Comparison of ENCODE assay signal across 12 cellular contexts in the genomic region with DNA sequence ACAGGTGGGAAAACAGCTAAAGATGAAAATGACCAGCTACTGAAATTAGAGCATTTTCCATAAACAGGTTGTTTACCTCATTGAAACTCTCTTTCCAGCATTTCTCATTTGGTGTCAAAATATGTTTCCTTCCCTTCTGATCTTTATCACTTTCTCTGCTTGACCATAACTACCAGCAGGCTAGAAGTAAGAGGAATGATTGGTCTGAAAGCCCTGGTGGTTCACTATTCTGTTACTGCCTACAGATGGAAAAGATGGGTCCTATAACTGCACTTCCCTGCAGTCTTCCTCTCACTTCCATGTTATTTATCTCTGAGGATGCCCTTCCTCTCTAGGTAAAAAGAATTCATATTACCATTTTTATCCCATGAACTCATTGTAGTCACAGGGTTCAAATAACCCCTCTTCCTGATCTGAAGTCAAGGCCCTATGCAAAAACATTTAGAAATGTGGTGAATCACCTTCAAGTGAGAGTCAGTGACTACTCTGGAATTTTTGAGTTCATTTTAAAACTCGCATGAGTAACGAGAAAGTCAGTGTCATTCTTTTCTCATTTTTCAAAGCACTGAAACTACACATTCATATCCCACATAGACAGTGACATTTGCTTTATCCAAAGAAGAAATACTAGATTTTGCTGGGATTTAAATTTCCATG. TPM values are rescaled to one million over a fixed set of nuclear protein-coding genes. Genes with fewer than 3 reads are reported as not detected.
A peak's percentile ranks its signal among the peaks of the same experiment; 100 is the strongest.
DNase-seq lines count a peak whose midpoint lies in the region; ATAC-seq and TF ChIP-seq lines count a peak whose summit lies in the region.
"Had no signal": no experiment of that assay in that cellular context is flagged by ENCODE, and none has a peak within 500 bp of the region (broad histone marks: within the 10 kb centered on the region; RNA-seq: fewer than 3 reads in every experiment).

No MANE protein-coding gene starts in this region.

- peak overlapping the region; percentile 88 for H3K27ac Mint-ChIP-seq in chondrocyte (ENCODE audit: unreplicated experiment)
- H3K27ac Mint-ChIP-seq in mesothelial cell of epicardium, result peak overlapping the region; percentile 19

- TF ChIP-seq POLR2A in IMR-90 (IDR thresholded peaks at IDR 0.05; ENCODE audit: low read depth, low read length), result no peak

- H2BK15ac ChIP-seq in IMR-90 (ENCODE audit: low read depth, low read length), result peak overlapping the region; percentile 39; the same call in 2 of the 3 replicates

- H4K91ac ChIP-seq in IMR-90 (ENCODE audit: insufficient read depth, low read depth, low read length), result peak overlapping the region; percentile 79

- peak overlapping the region; percentile 82 for H3K14ac ChIP-seq in IMR-90 (replicated peaks; ENCODE audit: low read depth, low read length)

- H3K9me1 ChIP-seq in IMR-90 (ENCODE audit: insufficient read depth, low read length), result no peaks in the 10 kb centered on the region

- H3K9me3 Mint-ChIP-seq in chondrocyte (ENCODE audit: low read depth) (peaks cover 8% of the 10 kb centered on the region), mesothelial cell of epicardium (peaks cover 19% of the 10 kb centered on the region)
- H3K9me3 Mint-ChIP-seq: central memory CD8-positive, alpha-beta T cell had no signal

- no TSS peak for BruUV-seq in IMR-90 (replicated peaks; lab: Mats Ljungman, UMichigan)
- no TSS peak for BruUV-seq in OCI-LY7 (replicated peaks; lab: Mats Ljungman, UMichigan)

- H2AFZ ChIP-seq in IMR-90 (replicated peaks; ENCODE audit: low read length, poor library complexity), result no peak overlapping the region
- no peak overlapping the region for H2AFZ ChIP-seq in OCI-LY7 (ENCODE audit: low read length)
- H2AFZ ChIP-seq in Karpas-422 (ENCODE audit: low read length), result no peak overlapping the region
- H2AFZ ChIP-seq: parathyroid adenoma had no signal

- peak overlapping the region; percentile 19; the same call in 1 of the 2 replicates for H4K5ac ChIP-seq in IMR-90 (ENCODE audit: low read depth, low read length)

- peak overlapping the region; percentile 78 to 82 for H4K8ac ChIP-seq in IMR-90 (ENCODE audit: low read depth in 2 of 2, low read length in 2 of 2)

- peak; percentile 76 for DNase-seq in AG08395 (ENCODE audit: low spot score)
- peak; percentile 93 for DNase-seq in IMR-90
- DNase-seq in chondrocyte (ENCODE audit: low spot score), result no peak
- no peak for DNase-seq in mesothelial cell of epicardium (ENCODE audit: low spot score in 2 of 2, unreplicated experiment in 2 of 2)
- DNase-seq in midbrain (lab: John Stamatoyannopoulos, UW), result no peak
- no peak for DNase-seq in OCI-LY7 (ENCODE audit: low spot score)
- no peak for DNase-seq in caudate nucleus (lab: John Stamatoyannopoulos, UW)
- DNase-seq in Karpas-422, result no peak
- DNase-seq: activated CD4-positive, alpha-beta T cell treated with anti-CD3 and anti-CD28 coated beads for 4 hours; NCI-H2029 treated with DMSO at 0.1 percent for 48 hours had no signal

- WGBS in IMR-90 (ENCODE audit: extremely low coverage in 2 of 2, insufficient read length in 1 of 2), 2 experiments, result no CpG with 5 or more reads among the region's 2 CpGs

- no peak overlapping the region for H3K4me3 ChIP-seq in IMR-90 (ENCODE audit: insufficient read depth, low read depth, low read length)
- no peak overlapping the region for H3K4me3 ChIP-seq in OCI-LY7 (ENCODE audit: low read depth, low read length, poor library complexity, severe bottlenecking)
- no peak overlapping the region for H3K4me3 ChIP-seq in Karpas-422 (ENCODE audit: low read length)

- CTCF ChIA-PET in IMR-90 (lab: Yijun Ruan, JAX), result interaction anchor here (1.0 kb wide), 1 partner anchor 105 kb away, joined by 3 read pairs; no protein-coding TSS in a partner anchor
- CTCF ChIA-PET in OCI-LY7 (lab: Charles Lee; ENCODE audit: unreplicated experiment), result no interaction called here

- H3K27me3 ChIP-seq in IMR-90 (ENCODE audit: control insufficient read depth, insufficient read depth, low read length) (no peaks in the 10 kb centered on the region), Karpas-422 (ENCODE audit: low read length) (no peaks in the 10 kb centered on the region)

- no peaks in the 10 kb centered on the region for H3K9me3 ChIP-seq in IMR-90 (ENCODE audit: control insufficient read depth, insufficient read depth, low read length)
- no peaks in the 10 kb centered on the region for H3K9me3 ChIP-seq in OCI-LY7 (ENCODE audit: low read length)
- no peaks in the 10 kb centered on the region for H3K9me3 ChIP-seq in Karpas-422 (ENCODE audit: low read length)

- peak overlapping the region; percentile 88 for H2BK5ac ChIP-seq in IMR-90 (ENCODE audit: low read depth, low read length, poor library complexity, severe bottlenecking)

- H3K27me3 Mint-ChIP-seq in chondrocyte (ENCODE audit: low read depth), result no peaks in the 10 kb centered on the region
- no peaks in the 10 kb centered on the region for H3K27me3 Mint-ChIP-seq in mesothelial cell of epicardium (ENCODE audit: low read depth)

- H3K9me2 ChIP-seq in OCI-LY7 (ENCODE audit: insufficient read depth, low read length) (no peaks in the 10 kb centered on the region), Karpas-422 (replicated peaks; ENCODE audit: insufficient read depth, low read length) (no peaks in the 10 kb centered on the region)

- peak overlapping the region; percentile 79 for H3K4ac ChIP-seq in IMR-90 (ENCODE audit: low read depth, low read length)

- H3K18ac ChIP-seq in IMR-90 (ENCODE audit: low read depth, low read length), result peak overlapping the region; percentile 74

- H3K4me3 Mint-ChIP-seq in chondrocyte (ENCODE audit: unreplicated experiment) (peak overlapping the region; percentile 1), mesothelial cell of epicardium (no peak overlapping the region)
- H3K4me3 Mint-ChIP-seq: central memory CD8-positive, alpha-beta T cell had no signal

- H3K79me2 ChIP-seq in OCI-LY7 (ENCODE audit: insufficient read depth, low read depth, low read length), result no peaks in the 10 kb centered on the region
- no peaks in the 10 kb centered on the region for H3K79me2 ChIP-seq in Karpas-422 (ENCODE audit: low read length)
- H3K79me2 ChIP-seq: parathyroid adenoma had no signal

- no peaks in the 10 kb centered on the region for H4K20me1 ChIP-seq in IMR-90 (ENCODE audit: insufficient read depth, low read length)
- H4K20me1 ChIP-seq in OCI-LY7 (ENCODE audit: insufficient read depth, low read length), result no peaks in the 10 kb centered on the region
- H4K20me1 ChIP-seq in Karpas-422 (ENCODE audit: insufficient read depth, low read depth, low read length), result no peaks in the 10 kb centered on the region

- H3K27ac ChIP-seq in IMR-90 (ENCODE audit: insufficient read depth, low read length), result peak overlapping the region; percentile 66
- H3K27ac ChIP-seq in OCI-LY7 (ENCODE audit: low read depth, low read length, poor library complexity, severe bottlenecking), result no peak overlapping the region
- H3K27ac ChIP-seq in caudate nucleus (ENCODE audit: low read depth, low read length), result no peak overlapping the region
- no peak overlapping the region for H3K27ac ChIP-seq in Karpas-422 (ENCODE audit: low read length)
- H3K27ac ChIP-seq: parathyroid adenoma had no signal

- H3K4me2 ChIP-seq in IMR-90 (ENCODE audit: low read depth, low read length) (peak overlapping the region; percentile 58; the same call in 1 of the 2 replicates), OCI-LY7 (ENCODE audit: low read length) (no peak overlapping the region), Karpas-422 (ENCODE audit: low read depth, low read length, poor library complexity, severe bottlenecking) (no peak overlapping the region)

- H3K9ac ChIP-seq in IMR-90 (ENCODE audit: low read depth, low read length) (peak overlapping the region; percentile 39; the same call in 1 of the 2 replicates), Karpas-422 (ENCODE audit: low read length) (no peak overlapping the region)
- H3K9ac ChIP-seq: parathyroid adenoma had no signal

- POLR2A ChIA-PET in IMR-90 (lab: Charles Lee; ENCODE audit: unreplicated experiment) (no interaction called here), OCI-LY7 (lab: Charles Lee) (no interaction called here)

- H3K4me1 Mint-ChIP-seq in chondrocyte (ENCODE audit: low read depth) (peaks cover 51% of the 10 kb centered on the region), mesothelial cell of epicardium (peaks cover 37% of the 10 kb centered on the region)
- H3K4me1 Mint-ChIP-seq: central memory CD8-positive, alpha-beta T cell had no signal

- H2AK5ac ChIP-seq in IMR-90 (ENCODE audit: low read depth, low read length), result peak overlapping the region; percentile 50; the same call in 1 of the 2 replicates

- TF ChIP-seq CTCF in IMR-90 (conservative IDR thresholded peaks at IDR 0.05; ENCODE audit: low read depth, low read length) (no peak), chondrocyte (IDR thresholded peaks at IDR 0.05) (no peak), mesothelial cell of epicardium (IDR thresholded peaks at IDR 0.05; ENCODE audit: unreplicated experiment) (no peak), OCI-LY7 (conservative IDR thresholded peaks at IDR 0.05; ENCODE audit: low read length) (no peak)

- H2AK9ac ChIP-seq in IMR-90 (replicated peaks; ENCODE audit: low read depth, low read length, poor library complexity), result no peak overlapping the region

- H2BK120ac ChIP-seq in IMR-90 (ENCODE audit: low read depth, low read length), result peak overlapping the region; percentile 93

- ATAC-seq in IMR-90 (ENCODE audit: low read depth), result peak; percentile 77

- H3K56ac ChIP-seq in IMR-90 (ENCODE audit: extremely low read depth, insufficient read depth, low read length), result peak overlapping the region; percentile 90

- in situ Hi-C loops in IMR-90 (cut with MboI; ENCODE audit: low sequenced_read_pairs), result no loop called here

- H3K36me3 Mint-ChIP-seq in chondrocyte (ENCODE audit: low read depth), result peaks cover 3% of the 10 kb centered on the region
- H3K36me3 Mint-ChIP-seq in mesothelial cell of epicardium, result no peaks in the 10 kb centered on the region

- H3K36me3 ChIP-seq in IMR-90 (ENCODE audit: control insufficient read depth, insufficient read depth, low read length) (no peaks in the 10 kb centered on the region), OCI-LY7 (ENCODE audit: insufficient read depth, low read length) (no peaks in the 10 kb centered on the region), Karpas-422 (ENCODE audit: insufficient read depth, low read length) (no peaks in the 10 kb centered on the region)

- peak overlapping the region; percentile 98 for H2BK20ac ChIP-seq in IMR-90 (ENCODE audit: low read depth, low read length)

- H3K23ac ChIP-seq in IMR-90 (ENCODE audit: low read depth, low read length), result peak overlapping the region; percentile 61; the same call in 1 of the 2 replicates

- H3K4me1 ChIP-seq in IMR-90 (ENCODE audit: control insufficient read depth, insufficient read depth, low read length), result peaks cover 13% of the 10 kb centered on the region
- no peaks in the 10 kb centered on the region for H3K4me1 ChIP-seq in OCI-LY7 (ENCODE audit: insufficient read depth, low read length, poor library complexity, severe bottlenecking)
- no peaks in the 10 kb centered on the region for H3K4me1 ChIP-seq in Karpas-422 (ENCODE audit: low read length)
- H3K4me1 ChIP-seq: parathyroid adenoma had no signal

- dilution Hi-C loops in IMR-90 (cut with HindIII; ENCODE audit: low sequenced_read_pairs, unreplicated experiment), result loop anchor here (25.0 kb wide), 1 partner anchor 231 kb away; no protein-coding TSS in a partner anchor

- TF ChIP-seq RAD21 in IMR-90 (IDR thresholded peaks at IDR 0.05; ENCODE audit: low read length), result no peak

- H3K79me1 ChIP-seq in IMR-90 (ENCODE audit: low read depth in 1 of 2, low read length in 2 of 2), result peaks cover 0 to 3% of the 10 kb centered on the region in 2 experiments; a peak in 1 of 4 replicates

- intact Hi-C loops in IMR-90 (cut with micrococcal nuclease), result loop anchor here (2.0 kb wide), 1 partner anchor 16 kb away; no protein-coding TSS in a partner anchor
- intact Hi-C loops in OCI-LY7 (cut with micrococcal nuclease; ENCODE audit: unreplicated experiment), result no loop called here

RNA-seq across cellular contexts. Expression of a gene that starts 51.6 kb away (rescaled TPM):
- total RNA-seq in IMR-90 (2012; rRNA removed) (0.54 and 0.56 TPM in 2 replicates), chondrocyte (0.25 to 1.2 TPM (median 0.33 TPM) in 3 replicates), mesothelial cell of epicardium (0.29 to 0.98 TPM (median 0.41 TPM) in 3 replicates), OCI-LY7 (2022) (not detected in 2 replicates)
- 0.19 and 0.24 TPM in 2 replicates for polyA plus RNA-seq in IMR-90 (2012; rRNA removed)
- polyA plus RNA-seq in IMR-90 (2012; cell fraction: cytosol; rRNA removed), result 0.02 and 0.13 TPM in 2 replicates
- 0.15 and 0.34 TPM in 2 replicates for polyA plus RNA-seq in IMR-90 (2012; cell fraction: nucleus; rRNA removed; ENCODE audit: low replicate concordance)
- total RNA-seq in OCI-LY7 (2014; rRNA removed; shearing (Covaris generic)), result not detected in 2 replicates
- not detected in 2 replicates for total RNA-seq in Karpas-422 (2014; rRNA removed; shearing (Covaris generic); ENCODE audit: low replicate concordance)

Comparison
In these comparisons a context has a peak if more than half of its experiments do, and no peak if none do; other contexts are left out.
1. DNase-seq: peak in AG08395 (single experiment) and IMR-90 (single experiment); none in chondrocyte (single experiment), mesothelial cell of epicardium (0 of 2), midbrain (single experiment), OCI-LY7 (single experiment), caudate nucleus (0 of 61) and Karpas-422 (single experiment).